Comparison of ENCODE assay signal across 2 cellular contexts in the genomic region with DNA sequence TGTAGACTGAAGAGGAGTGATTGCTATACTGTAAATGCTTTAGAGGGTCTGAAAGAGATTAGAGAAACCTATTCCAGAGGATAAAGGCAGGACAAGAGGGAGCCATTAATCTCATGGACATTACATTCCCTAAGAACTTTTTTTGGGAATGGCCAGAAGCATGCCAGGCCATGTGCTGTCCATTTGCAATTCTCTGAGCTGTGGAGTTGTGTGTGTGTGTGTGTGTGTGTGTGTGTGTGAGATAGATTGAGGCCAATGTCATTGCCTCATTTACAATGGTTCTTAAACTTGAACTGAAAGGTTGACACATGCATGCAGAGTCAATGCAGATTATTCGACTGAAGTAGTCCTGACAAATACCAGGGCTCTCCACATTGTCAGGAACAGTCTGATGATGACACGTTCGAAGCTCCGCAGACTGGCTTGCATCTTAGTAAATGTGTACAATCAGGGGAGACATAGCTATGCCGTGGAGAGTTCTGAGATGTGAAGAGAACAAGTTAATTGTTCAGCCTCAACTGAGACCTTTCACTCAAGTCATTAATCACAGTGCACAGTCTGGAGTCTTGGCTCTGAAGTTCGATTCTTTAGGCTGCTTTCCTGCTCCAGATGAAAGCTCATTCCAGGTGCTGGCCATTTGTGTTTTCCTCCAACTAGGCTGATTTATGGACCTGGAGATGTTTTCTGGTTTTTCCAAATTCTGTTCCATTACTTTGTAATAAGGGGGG.
TF ChIP-seq lines count a peak whose summit lies in the region.

No MANE protein-coding gene starts in this region.

TF ChIP-seq in A549, 52 proteins besides CTCF, POLR2A, EP300 and RAD21:
- no peak for TF ChIP-seq KDM1A (IDR thresholded peaks at IDR 0.05; ENCODE audit: low read depth)
- no peak for TF ChIP-seq RFX5 (IDR thresholded peaks at IDR 0.05)
- TF ChIP-seq, protein P1, sequence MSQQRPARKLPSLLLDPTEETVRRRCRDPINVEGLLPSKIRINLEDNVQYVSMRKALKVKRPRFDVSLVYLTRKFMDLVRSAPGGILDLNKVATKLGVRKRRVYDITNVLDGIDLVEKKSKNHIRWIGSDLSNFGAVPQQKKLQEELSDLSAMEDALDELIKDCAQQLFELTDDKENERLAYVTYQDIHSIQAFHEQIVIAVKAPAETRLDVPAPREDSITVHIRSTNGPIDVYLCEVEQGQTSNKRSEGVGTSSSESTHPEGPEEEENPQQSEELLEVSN (IDR thresholded peaks at IDR 0.05; ENCODE audit: borderline replicate concordance, low read depth), result no peak
- TF ChIP-seq SMC3 (IDR thresholded peaks at IDR 0.05), result no peak
- TF ChIP-seq BHLHE40 (IDR thresholded peaks at IDR 0.05; ENCODE audit: low read depth, low read length), result no peak
- no peak for TF ChIP-seq ZC3H11A (IDR thresholded peaks at IDR 0.05)
- no peak for TF ChIP-seq HEYL (CRISPR knock-in tag; IDR thresholded peaks at IDR 0.05)
- TF ChIP-seq TP53 (CRISPR knock-in tag; IDR thresholded peaks at IDR 0.05), result no peak
- TF ChIP-seq RNF2 (IDR thresholded peaks at IDR 0.05; ENCODE audit: borderline replicate concordance, low read depth), result no peak
- no peak for TF ChIP-seq RARB (CRISPR knock-in tag; IDR thresholded peaks at IDR 0.05)
- TF ChIP-seq, protein P2, sequence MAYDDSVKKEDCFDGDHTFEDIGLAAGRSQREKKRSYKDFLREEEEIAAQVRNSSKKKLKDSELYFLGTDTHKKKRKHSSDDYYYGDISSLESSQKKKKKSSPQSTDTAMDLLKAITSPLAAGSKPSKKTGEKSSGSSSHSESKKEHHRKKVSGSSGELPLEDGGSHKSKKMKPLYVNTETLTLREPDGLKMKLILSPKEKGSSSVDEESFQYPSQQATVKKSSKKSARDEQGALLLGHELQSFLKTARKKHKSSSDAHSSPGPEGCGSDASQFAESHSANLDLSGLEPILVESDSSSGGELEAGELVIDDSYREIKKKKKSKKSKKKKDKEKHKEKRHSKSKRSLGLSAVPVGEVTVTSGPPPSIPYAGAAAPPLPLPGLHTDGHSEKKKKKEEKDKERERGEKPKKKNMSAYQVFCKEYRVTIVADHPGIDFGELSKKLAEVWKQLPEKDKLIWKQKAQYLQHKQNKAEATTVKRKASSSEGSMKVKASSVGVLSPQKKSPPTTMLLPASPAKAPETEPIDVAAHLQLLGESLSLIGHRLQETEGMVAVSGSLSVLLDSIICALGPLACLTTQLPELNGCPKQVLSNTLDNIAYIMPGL (CRISPR knock-in tag; IDR thresholded peaks at IDR 0.05; ENCODE audit: borderline replicate concordance), result no peak

TF ChIP-seq in endothelial cell of umbilical vein, 7 proteins besides CTCF, POLR2A, EP300 and RAD21:
- TF ChIP-seq GATA2 (IDR thresholded peaks at IDR 0.05; ENCODE audit: insufficient read depth, insufficient read length, low read depth, low read length) (no peak), JUN (IDR thresholded peaks at IDR 0.05; ENCODE audit: borderline replicate concordance, insufficient read depth, insufficient read length, low read depth) (no peak), FOS (IDR thresholded peaks at IDR 0.05; ENCODE audit: borderline replicate concordance, insufficient read depth, low read length) (no peak), POLR2AphosphoS5 (IDR thresholded peaks at IDR 0.05; ENCODE audit: insufficient read depth, low read depth, low read length) (no peak), EZH2 (IDR thresholded peaks at IDR 0.05; ENCODE audit: borderline replicate concordance, low read depth, low read length, severe bottlenecking) (no peak), MYC (IDR thresholded peaks at IDR 0.05; ENCODE audit: low read depth, low read length) (no peak)
- TF ChIP-seq, protein P3, sequence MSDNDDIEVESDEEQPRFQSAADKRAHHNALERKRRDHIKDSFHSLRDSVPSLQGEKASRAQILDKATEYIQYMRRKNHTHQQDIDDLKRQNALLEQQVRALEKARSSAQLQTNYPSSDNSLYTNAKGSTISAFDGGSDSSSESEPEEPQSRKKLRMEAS (IDR thresholded peaks at IDR 0.05; ENCODE audit: insufficient read depth, insufficient read length), result no peak
